Comparison of ENCODE assay signal across 8 cellular contexts in the genomic region with DNA sequence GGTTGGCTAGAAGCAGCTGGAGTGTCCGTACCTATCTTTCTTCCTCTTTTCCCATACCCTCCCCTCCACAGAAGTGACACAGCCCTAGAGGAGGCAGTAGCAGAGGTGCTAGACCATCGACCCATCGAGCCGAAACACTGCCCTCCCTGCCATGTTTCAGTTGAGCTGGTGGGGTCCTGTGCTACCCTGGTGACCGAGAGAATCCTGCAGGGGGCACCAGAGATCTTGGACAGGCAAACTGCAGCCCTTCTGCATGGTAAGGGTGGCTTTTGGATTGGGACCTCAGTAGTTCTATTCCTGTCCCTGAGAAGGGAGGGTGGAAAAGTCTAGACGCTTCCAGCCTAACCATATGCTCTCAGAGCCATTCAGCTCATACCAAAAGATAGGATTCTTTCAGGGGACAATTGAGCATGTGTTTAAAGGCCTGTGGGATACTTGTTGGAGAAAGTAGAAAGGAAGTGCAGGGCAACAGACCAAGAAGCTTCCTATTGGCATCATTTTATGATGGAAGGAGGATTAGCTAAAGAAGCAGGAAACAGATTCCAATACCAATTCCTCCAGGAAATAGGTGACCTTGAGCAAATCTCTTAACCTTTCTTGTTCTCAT. TPM values are rescaled to one million over a fixed set of nuclear protein-coding genes. Genes with fewer than 3 reads are reported as not detected.
A peak's percentile ranks its signal among the peaks of the same experiment; 100 is the strongest.
DNase-seq lines count a peak whose midpoint lies in the region; ATAC-seq and TF ChIP-seq lines count a peak whose summit lies in the region.

No MANE protein-coding gene starts in this region.

- DNase-seq in GM04504 (ENCODE audit: low read depth) (peak; percentile 38), NCI-H1048 (lab: John Stamatoyannopoulos, UW) (peak; percentile 23), T-helper 1 cell (peak; percentile 63 to 86 (median 75)), adrenal gland (peak; percentile 79 to 93 (median 88)), right atrium auricular region (ENCODE audit: low spot score) (peak; percentile 85), retina (peak; percentile 64)

- peaks cover 0 to 33% of the 10 kb centered on the region in 2 donors for H3K36me3 ChIP-seq in adrenal gland (replicated peaks in 1 of 2)
- H3K36me3 ChIP-seq in right atrium auricular region, result peaks cover 37% of the 10 kb centered on the region

- H3K27me3 ChIP-seq in adrenal gland (no peaks in the 10 kb centered on the region), right atrium auricular region (no peaks in the 10 kb centered on the region)

- TF ChIP-seq POLR2A in adrenal gland (IDR thresholded peaks at IDR 0.05), result no peak

- H3K9me3 ChIP-seq in adrenal gland (replicated peaks in 1 of 3) (no peaks in the 10 kb centered on the region), right atrium auricular region (no peaks in the 10 kb centered on the region)

- 15 to 23% (median 18%) methylated on average over 5 to 6 of the region's 6 CpGs for WGBS in adrenal gland, 4 donors

- H3K4me1 ChIP-seq in adrenal gland (replicated peaks in 1 of 2) (peaks cover 0 to 5% of the 10 kb centered on the region in 2 donors), right atrium auricular region (peaks cover 0 to 25% of the 10 kb centered on the region in 2 donors)

- H3K4me3 ChIP-seq in adrenal gland, result no peak overlapping the region
- H3K4me3 ChIP-seq in right atrium auricular region, result no peak overlapping the region

- intact Hi-C loops in adrenal gland (cut with DNase I), result loop anchor here in 1 of 2 donors (10.0 kb wide), 1 partner anchor 130 kb away; a partner anchor contains a TSS

- ATAC-seq in GM21786 (IDR thresholded peaks at IDR 0.05; ENCODE audit: unreplicated experiment) (no peak), GM19324 (IDR thresholded peaks at IDR 0.05; ENCODE audit: low FRiP score, unreplicated experiment) (no peak)

- TF ChIP-seq CTCF in adrenal gland (IDR thresholded peaks at IDR 0.05), result peak; percentile 61 to 85 (median 74)
- peak; percentile 47 to 80 for TF ChIP-seq CTCF in right atrium auricular region (IDR thresholded peaks at IDR 0.05)

- H3K27ac ChIP-seq in adrenal gland, result peak overlapping the region in 1 of 5 donors; percentile 41
- peak overlapping the region; percentile 55 to 86 for H3K27ac ChIP-seq in right atrium auricular region

RNA-seq across cellular contexts. Expression of a gene that starts 11.7 kb away (rescaled TPM):
- total RNA-seq in adrenal gland, result 1 to 10 TPM in 1 of 8 donors, under 1 TPM in 4, not detected in 3; 0.11 to 2.4 (median 0.27) TPM
- polyA plus RNA-seq in adrenal gland, result 1 to 10 TPM in 1 of 3 donors, under 1 TPM in 2; 0.05 to 1.4 (median 0.24) TPM
- total RNA-seq in right atrium auricular region, result under 1 TPM; 0.22 to 0.24 TPM

RNA-seq across cellular contexts. Expression of a gene that starts 16.4 kb away (rescaled TPM):
- 10 to 100 TPM; 12.3 to 25.7 (median 20.2) TPM for total RNA-seq in adrenal gland
- 10 to 100 TPM; 10.2 to 16.1 (median 10.9) TPM for polyA plus RNA-seq in adrenal gland
- 10 to 100 TPM; 52.0 to 68.4 TPM for total RNA-seq in right atrium auricular region

RNA-seq across cellular contexts. Expression of a gene that starts 17.9 kb away (rescaled TPM):
- total RNA-seq in adrenal gland (10 to 100 TPM; 13.3 to 37.5 (median 34.4) TPM), right atrium auricular region (10 to 100 TPM; 62.2 to 72.3 TPM)
- polyA plus RNA-seq in adrenal gland, result 10 to 100 TPM in 2 of 3 donors, 1 to 10 TPM in 1; 6.0 to 12.5 (median 12.5) TPM

RNA-seq across cellular contexts. Expression of a gene that starts 22.9 kb away (rescaled TPM):
- 10 to 100 TPM in 7 of 8 donors, 1 to 10 TPM in 1; 9.6 to 29.7 (median 15.4) TPM for total RNA-seq in adrenal gland
- 10 to 100 TPM in 1 of 3 donors, 1 to 10 TPM in 2; 8.3 to 10.3 (median 8.3) TPM for polyA plus RNA-seq in adrenal gland
- 10 to 100 TPM in 1 of 2 donors, 1 to 10 TPM in 1; 8.8 to 16.2 TPM for total RNA-seq in right atrium auricular region

RNA-seq across cellular contexts. Expression of a gene that starts 34.8 kb away (rescaled TPM):
- 100 to 1,000 TPM in 2 of 8 donors, 10 to 100 TPM in 6; 53.6 to 109 (median 87.1) TPM for total RNA-seq in adrenal gland
- polyA plus RNA-seq in adrenal gland, result 10 to 100 TPM; 45.5 to 85.8 (median 55.8) TPM
- total RNA-seq in right atrium auricular region, result 10 to 100 TPM; 18.2 to 37.5 TPM

Comparison
In these comparisons a context has a peak if more than half of its experiments do, and no peak if none do; other contexts are left out.
1. DNase-seq: peak in every context shown above with its lines; median percentile 88 in adrenal gland; 85 in right atrium auricular region; 75 in T-helper 1 cell; 64 in retina; 38 in GM04504; 23 in NCI-H1048.